8 cellular contexts compared by ENCODE assay signal in the genomic region with DNA sequence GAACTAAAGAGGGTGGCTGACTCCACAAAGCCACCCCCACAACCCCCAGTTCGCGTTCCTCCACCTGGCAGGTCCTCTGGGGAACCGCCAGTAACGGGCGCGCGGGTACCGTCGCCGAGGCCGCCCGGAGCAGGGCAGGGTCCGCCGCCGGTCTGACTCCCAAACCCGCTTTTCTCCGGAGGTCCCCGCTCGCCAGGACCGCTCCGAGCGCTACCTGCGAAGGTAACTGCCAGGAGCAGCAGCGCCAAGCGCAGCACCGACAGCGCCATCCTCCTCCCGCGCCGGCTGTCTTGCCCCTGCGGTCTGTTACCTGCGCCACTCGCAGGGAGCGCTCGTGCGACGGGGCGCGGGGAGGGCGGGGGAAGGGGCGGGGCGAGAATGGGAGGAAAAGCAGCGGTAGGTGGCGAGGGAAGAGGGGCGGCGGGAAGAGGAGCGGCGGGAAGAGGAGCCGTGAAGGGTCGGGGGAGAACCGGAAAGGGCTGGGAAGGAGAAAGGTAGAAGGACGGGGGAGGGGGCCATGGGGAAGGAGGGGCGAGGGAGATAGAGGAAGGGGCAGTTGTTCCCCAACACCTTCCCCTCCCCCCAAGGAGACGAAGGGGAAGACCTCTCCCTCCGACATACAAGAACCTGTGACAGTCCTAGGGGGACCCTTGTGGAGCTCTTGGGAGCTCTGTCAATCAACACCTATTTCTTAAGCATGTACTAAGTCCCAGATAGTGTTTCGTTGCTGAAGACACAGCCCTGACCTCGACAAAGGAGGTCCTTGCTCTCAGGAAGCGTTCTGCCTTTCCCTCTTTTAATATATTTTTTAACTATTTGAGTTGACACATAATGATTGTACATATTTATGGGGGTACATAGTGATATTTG. TPM values are rescaled to one million over a fixed set of nuclear protein-coding genes. Genes with fewer than 3 reads are reported as not detected.
DNase-seq lines count a peak whose midpoint lies in the region; ATAC-seq and TF ChIP-seq lines count a peak whose summit lies in the region.

A gene with protein sequence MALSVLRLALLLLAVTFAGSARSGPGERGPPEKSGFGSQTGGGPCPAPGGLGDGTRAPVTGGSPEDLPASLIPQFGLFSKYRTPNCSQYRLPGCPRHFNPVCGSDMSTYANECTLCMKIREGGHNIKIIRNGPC (minus strand): TSS at position 308 of the 870 bp plus-strand sequence. CDS start 39 bp downstream, at position 269.

- CTCF ChIA-PET in AG04450 (lab: Charles Lee), result interaction anchor here (0.8 kb wide), 1 partner anchor 15 kb away, joined by 5 read pairs; no protein-coding TSS in a partner anchor

- H3K27me3 ChIP-seq in AG04450 (ENCODE audit: control insufficient read depth, insufficient read depth, low read length) (peaks cover 38% of the 10 kb centered on the region), duodenal mucosa (ENCODE audit: control insufficient read depth in 1 of 2, insufficient read depth in 2 of 2, low read length in 2 of 2) (peaks cover 8 to 9% of the 10 kb centered on the region in 2 donors), muscle layer of duodenum (ENCODE audit: low read depth, low read length) (peaks cover 10% of the 10 kb centered on the region)

- peak; percentile 48 for ATAC-seq in GM19035 (IDR thresholded peaks at IDR 0.05; ENCODE audit: unreplicated experiment)

- H3K9ac ChIP-seq in duodenal mucosa (ENCODE audit: low read depth in 1 of 2, low read length in 2 of 2), result peak within 1 kb of the TSS in 1 of 2 donors; percentile 25

- DNase-seq in AG04450 (ENCODE audit: low read depth, low spot score) (no peak), LoVo (ENCODE audit: low spot score) (peak; percentile 53), mesenteric fat pad (ENCODE audit: low spot score) (no peak)
- DNase-seq in activated CD4-positive, alpha-beta T cell treated with anti-CD3 and anti-CD28 coated beads for 4 hours, result peak; percentile 66 to 68
- DNase-seq in stimulated activated naive CD4-positive, alpha-beta T cell treated with Interleukin-2 at 50 U/mL for 16 hours (lab: John Stamatoyannopoulos, UW), result peak; percentile 71

- H3K4me3 ChIP-seq in AG04450 (ENCODE audit: low read depth, low read length) (peak within 1 kb of the TSS; percentile 44), duodenal mucosa (ENCODE audit: low read depth in 1 of 2, low read length in 2 of 2) (peak within 1 kb of the TSS; percentile 63 to 70), muscle layer of duodenum (ENCODE audit: low read depth in 1 of 2, low read length in 2 of 2) (peak within 1 kb of the TSS; percentile 16 to 56)

- H3K4me1 ChIP-seq in duodenal mucosa (ENCODE audit: control insufficient read depth in 1 of 2, insufficient read depth in 2 of 2, low read length in 2 of 2) (peaks cover 0 to 11% of the 10 kb centered on the region in 2 donors), muscle layer of duodenum (ENCODE audit: control insufficient read depth in 1 of 2, insufficient read depth in 2 of 2, low read length in 2 of 2) (no peaks in the 10 kb centered on the region)

- H3K36me3 ChIP-seq in duodenal mucosa (ENCODE audit: control insufficient read depth in 1 of 2, insufficient read depth in 2 of 2, low read length in 2 of 2) (no peaks in the 10 kb centered on the region), muscle layer of duodenum (ENCODE audit: control insufficient read depth in 1 of 2, insufficient read depth in 2 of 2, low read length in 2 of 2) (no peaks in the 10 kb centered on the region)

- H3K9me3 ChIP-seq in AG04450 (ENCODE audit: control insufficient read depth, insufficient read depth, low read length) (no peaks in the 10 kb centered on the region), duodenal mucosa (ENCODE audit: control insufficient read depth in 1 of 2, low read length in 2 of 2) (no peaks in the 10 kb centered on the region), muscle layer of duodenum (ENCODE audit: control insufficient read depth in 1 of 2, low read length in 2 of 2) (no peaks in the 10 kb centered on the region)

- POLR2A ChIA-PET in AG04450 (lab: Yijun Ruan, JAX), result interaction anchor here (0.7 kb wide), 1 partner anchor 8 kb away, joined by 3 read pairs; no protein-coding TSS in a partner anchor

- TF ChIP-seq CTCF in AG04450 (IDR thresholded peaks at IDR 0.05; ENCODE audit: low read depth, low read length), result no peak

- no peak within 1 kb of the TSS for H3K27ac ChIP-seq in AG04450 (ENCODE audit: low read depth, low read length)
- no peak within 1 kb of the TSS for H3K27ac ChIP-seq in duodenal mucosa (ENCODE audit: low read depth, low read length)
- H3K27ac ChIP-seq in muscle layer of duodenum (ENCODE audit: low read length), result no peak within 1 kb of the TSS

RNA-seq across cellular contexts. Expression of the gene that starts here (rescaled TPM):
- polyA plus RNA-seq in AG04450 (2011; rRNA removed), result not detected in 2 replicates
- not detected in 2 replicates for polyA minus RNA-seq in AG04450 (2011; rRNA and poly(A)+ RNA removed)
- not detected for total RNA-seq in mesenteric fat pad

Comparison
In these comparisons a context has a peak if more than half of its experiments do, and no peak if none do; other contexts are left out.
1. DNase-seq: peak in LoVo (single experiment), activated CD4-positive, alpha-beta T cell treated with anti-CD3 and anti-CD28 coated beads for 4 hours (2 of 2) and stimulated activated naive CD4-positive, alpha-beta T cell treated with Interleukin-2 at 50 U/mL for 16 hours (single experiment); none in AG04450 (single experiment) and mesenteric fat pad (single experiment).
2. Peak in every context shown above with its lines, with median percentiles within 50 percentile points of each other: H3K4me3 ChIP-seq.